1 cellular context compared by ENCODE assay signal in genomic region chr16:3717235-3718018, GRCh38.
A peak's percentile ranks its signal among the peaks of the same experiment; 100 is the strongest.
TF ChIP-seq lines count a peak whose summit lies in the region.

TRAP1 (minus strand) TSS chr16:3717524; CDS start chr16:3717508, 16 bp downstream.

TF ChIP-seq in HepG2, 621 proteins besides CTCF, POLR2A, EP300 and RAD21 (continued from another document and continues in another):
- TF ChIP-seq IKZF5 (CRISPR knock-in tag; IDR thresholded peaks at IDR 0.05) = 0 out of 2 replicates have a peak, but pooled peaks have one; percentile 44
- no peak for TF ChIP-seq ZNF160 (CRISPR knock-in tag; IDR thresholded peaks at IDR 0.05)
- 0 out of 2 replicates have a peak, but pooled peaks have one; percentile 20 for TF ChIP-seq ZNF205 (CRISPR knock-in tag; IDR thresholded peaks at IDR 0.05)
- TF ChIP-seq BHLHE40 (IDR thresholded peaks at IDR 0.05; ENCODE audit: low read length) = peak; percentile 30; the same call in 1 of the 2 replicates
- TF ChIP-seq FOXJ3 (CRISPR knock-in tag; IDR thresholded peaks at IDR 0.05; ENCODE audit: borderline replicate concordance) = no peak
- no peak for TF ChIP-seq ZNF280B (CRISPR knock-in tag; IDR thresholded peaks at IDR 0.05; ENCODE audit: borderline replicate concordance)
- TF ChIP-seq MATR3 (CRISPR knock-in tag; IDR thresholded peaks at IDR 0.05) = no peak
- peak; percentile 85 for TF ChIP-seq GATAD1 (CRISPR knock-in tag; IDR thresholded peaks at IDR 0.05)
- no peak; the same call in 1 of the 2 replicates for TF ChIP-seq ZNF383 (CRISPR knock-in tag; IDR thresholded peaks at IDR 0.05; ENCODE audit: borderline replicate concordance)
- no peak; the same call in 1 of the 2 replicates for TF ChIP-seq MED1 (CRISPR knock-in tag; IDR thresholded peaks at IDR 0.05)
- peak; percentile 17; the same call in 1 of the 2 replicates for TF ChIP-seq ZFP91 (CRISPR knock-in tag; IDR thresholded peaks at IDR 0.05; ENCODE audit: borderline replicate concordance)
- TF ChIP-seq ZNF260 (CRISPR knock-in tag; IDR thresholded peaks at IDR 0.05; ENCODE audit: borderline replicate concordance, low read depth) = no peak
- TF ChIP-seq PHF5A (CRISPR knock-in tag; IDR thresholded peaks at IDR 0.05; ENCODE audit: low read depth, unreplicated experiment) = peak; percentile 82
- peak; percentile 61 for TF ChIP-seq POLR2AphosphoS5 (IDR thresholded peaks at IDR 0.05; ENCODE audit: low read depth, low read length)
- TF ChIP-seq HNRNPK (IDR thresholded peaks at IDR 0.05; ENCODE audit: low read depth, low read length, poor library complexity, severe bottlenecking) = peak; percentile 52
- TF ChIP-seq HNF1B (CRISPR knock-in tag; IDR thresholded peaks at IDR 0.05) = no peak
- TF ChIP-seq SNRNP70 (IDR thresholded peaks at IDR 0.05; ENCODE audit: low read depth, low read length) = no peak
- no peak for TF ChIP-seq ZNF136 (CRISPR knock-in tag; IDR thresholded peaks at IDR 0.05; ENCODE audit: low read depth)
- no peak for TF ChIP-seq TCF12 (IDR thresholded peaks at IDR 0.05)
- TF ChIP-seq TCF12 (CRISPR knock-in tag; IDR thresholded peaks at IDR 0.05) = peak; percentile 94
- no peak for TF ChIP-seq ZNF34 (CRISPR knock-in tag; IDR thresholded peaks at IDR 0.05; ENCODE audit: borderline replicate concordance)
- no peak; the same call in 1 of the 2 replicates for TF ChIP-seq NFYB (CRISPR knock-in tag; IDR thresholded peaks at IDR 0.05)
- TF ChIP-seq TARDBP (CRISPR knock-in tag; IDR thresholded peaks at IDR 0.05) = no peak
- TF ChIP-seq TGIF2 (CRISPR knock-in tag; IDR thresholded peaks at IDR 0.05) = no peak
- TF ChIP-seq MAFK (conservative IDR thresholded peaks at IDR 0.05 in 1 of 2, IDR thresholded peaks at IDR 0.05 in 1 of 2; ENCODE audit: low read length in 2 of 2) = no peak
- TF ChIP-seq YEATS2 (CRISPR knock-in tag; IDR thresholded peaks at IDR 0.05; ENCODE audit: borderline replicate concordance) = peak; percentile 72
- TF ChIP-seq EEA1 (CRISPR knock-in tag; IDR thresholded peaks at IDR 0.05; ENCODE audit: borderline replicate concordance) = no peak
- 0 out of 2 replicates have a peak, but pooled peaks have one; percentile 34 for TF ChIP-seq NFAT5 (CRISPR knock-in tag; IDR thresholded peaks at IDR 0.05)
- TF ChIP-seq IKZF4 (CRISPR knock-in tag; IDR thresholded peaks at IDR 0.05; ENCODE audit: borderline replicate concordance, low read depth, not compliant biosample characterization) = peak; percentile 87
- 0 out of 2 replicates have a peak, but pooled peaks have one; percentile 19 for TF ChIP-seq CBFB (CRISPR knock-in tag; IDR thresholded peaks at IDR 0.05)
- TF ChIP-seq PLRG1 (conservative IDR thresholded peaks at IDR 0.05) = no peak
- TF ChIP-seq GMEB1 (CRISPR knock-in tag; IDR thresholded peaks at IDR 0.05; ENCODE audit: borderline replicate concordance) = peak; percentile 66
- no peak for TF ChIP-seq SYNCRIP (IDR thresholded peaks at IDR 0.05; ENCODE audit: insufficient read depth, low read depth, low read length)
- TF ChIP-seq ZNF781 (CRISPR knock-in tag; IDR thresholded peaks at IDR 0.05; ENCODE audit: borderline replicate concordance, not compliant biosample characterization) = no peak
- TF ChIP-seq STAT6 (CRISPR knock-in tag; IDR thresholded peaks at IDR 0.05; ENCODE audit: borderline replicate concordance) = peak; percentile 50; the same call in 1 of the 2 replicates
- TF ChIP-seq ZNF350 (CRISPR knock-in tag; IDR thresholded peaks at IDR 0.05; ENCODE audit: borderline replicate concordance, low read depth) = 0 out of 2 replicates have a peak, but pooled peaks have one; percentile 24
- TF ChIP-seq ATF2 (CRISPR knock-in tag; IDR thresholded peaks at IDR 0.05) = no peak
- TF ChIP-seq TBX2 (CRISPR knock-in tag; IDR thresholded peaks at IDR 0.05; ENCODE audit: borderline replicate concordance) = no peak; the same call in 1 of the 2 replicates
- no peak for TF ChIP-seq THYN1 (CRISPR knock-in tag; IDR thresholded peaks at IDR 0.05; ENCODE audit: borderline replicate concordance, low read depth)
- no peak for TF ChIP-seq ZNF740 (CRISPR knock-in tag; IDR thresholded peaks at IDR 0.05)
- no peak for TF ChIP-seq IKZF1 (IDR thresholded peaks at IDR 0.05)
- TF ChIP-seq ZNF678 (CRISPR knock-in tag; IDR thresholded peaks at IDR 0.05) = no peak
- TF ChIP-seq ZNF775 (CRISPR knock-in tag; IDR thresholded peaks at IDR 0.05; ENCODE audit: borderline replicate concordance) = no peak
- TF ChIP-seq ZNF691 (CRISPR knock-in tag; IDR thresholded peaks at IDR 0.05; ENCODE audit: borderline replicate concordance, low read depth) = peak; percentile 63; the same call in 1 of the 2 replicates
- TF ChIP-seq LCORL (IDR thresholded peaks at IDR 0.05) = no peak
- TF ChIP-seq LCORL (CRISPR knock-in tag; IDR thresholded peaks at IDR 0.05) = peak; percentile 82
